In genomic region chr11:134254433-134254832, GRCh38 we compare ENCODE assay signal across 2 cellular contexts.
TF ChIP-seq lines count a peak whose summit lies in the region.

No MANE protein-coding gene starts in this region.

TF ChIP-seq in A549, 52 proteins besides CTCF, POLR2A, EP300 and RAD21:
- no peak for TF ChIP-seq JUN (IDR thresholded peaks at IDR 0.05)
- TF ChIP-seq, protein P1, sequence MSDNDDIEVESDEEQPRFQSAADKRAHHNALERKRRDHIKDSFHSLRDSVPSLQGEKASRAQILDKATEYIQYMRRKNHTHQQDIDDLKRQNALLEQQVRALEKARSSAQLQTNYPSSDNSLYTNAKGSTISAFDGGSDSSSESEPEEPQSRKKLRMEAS (IDR thresholded peaks at IDR 0.05): no peak
- TF ChIP-seq E2F6 (IDR thresholded peaks at IDR 0.05; ENCODE audit: borderline replicate concordance, low read depth): no peak
- TF ChIP-seq TFCP2L1 (CRISPR knock-in tag; IDR thresholded peaks at IDR 0.05): no peak
- TF ChIP-seq ZNF302 (CRISPR knock-in tag; IDR thresholded peaks at IDR 0.05): no peak
- no peak for TF ChIP-seq RNF2 (IDR thresholded peaks at IDR 0.05; ENCODE audit: borderline replicate concordance, low read depth)
- TF ChIP-seq CEBPB (IDR thresholded peaks at IDR 0.05): no peak
- TF ChIP-seq, protein P2, sequence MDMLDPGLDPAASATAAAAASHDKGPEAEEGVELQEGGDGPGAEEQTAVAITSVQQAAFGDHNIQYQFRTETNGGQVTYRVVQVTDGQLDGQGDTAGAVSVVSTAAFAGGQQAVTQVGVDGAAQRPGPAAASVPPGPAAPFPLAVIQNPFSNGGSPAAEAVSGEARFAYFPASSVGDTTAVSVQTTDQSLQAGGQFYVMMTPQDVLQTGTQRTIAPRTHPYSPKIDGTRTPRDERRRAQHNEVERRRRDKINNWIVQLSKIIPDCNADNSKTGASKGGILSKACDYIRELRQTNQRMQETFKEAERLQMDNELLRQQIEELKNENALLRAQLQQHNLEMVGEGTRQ (IDR thresholded peaks at IDR 0.05): no peak

TF ChIP-seq in GM12878, 131 proteins besides CTCF, POLR2A, EP300 and RAD21:
- TF ChIP-seq ZSCAN29 (IDR thresholded peaks at IDR 0.05) (no peak), NFIC (IDR thresholded peaks at IDR 0.05; ENCODE audit: low read depth, low read length) (no peak), TARDBP (IDR thresholded peaks at IDR 0.05; ENCODE audit: borderline replicate concordance) (no peak), BMI1 (IDR thresholded peaks at IDR 0.05; ENCODE audit: borderline replicate concordance) (no peak), CREM (IDR thresholded peaks at IDR 0.05; ENCODE audit: low read depth) (no peak), ZBED1 (IDR thresholded peaks at IDR 0.05; ENCODE audit: borderline replicate concordance) (peak; percentile 34; the same call in 1 of the 2 replicates)
- TF ChIP-seq, protein P3, sequence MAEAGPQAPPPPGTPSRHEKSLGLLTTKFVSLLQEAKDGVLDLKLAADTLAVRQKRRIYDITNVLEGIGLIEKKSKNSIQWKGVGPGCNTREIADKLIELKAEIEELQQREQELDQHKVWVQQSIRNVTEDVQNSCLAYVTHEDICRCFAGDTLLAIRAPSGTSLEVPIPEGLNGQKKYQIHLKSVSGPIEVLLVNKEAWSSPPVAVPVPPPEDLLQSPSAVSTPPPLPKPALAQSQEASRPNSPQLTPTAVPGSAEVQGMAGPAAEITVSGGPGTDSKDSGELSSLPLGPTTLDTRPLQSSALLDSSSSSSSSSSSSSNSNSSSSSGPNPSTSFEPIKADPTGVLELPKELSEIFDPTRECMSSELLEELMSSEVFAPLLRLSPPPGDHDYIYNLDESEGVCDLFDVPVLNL (IDR thresholded peaks at IDR 0.05; ENCODE audit: low read depth, low read length): no peak
